In the genomic region with DNA sequence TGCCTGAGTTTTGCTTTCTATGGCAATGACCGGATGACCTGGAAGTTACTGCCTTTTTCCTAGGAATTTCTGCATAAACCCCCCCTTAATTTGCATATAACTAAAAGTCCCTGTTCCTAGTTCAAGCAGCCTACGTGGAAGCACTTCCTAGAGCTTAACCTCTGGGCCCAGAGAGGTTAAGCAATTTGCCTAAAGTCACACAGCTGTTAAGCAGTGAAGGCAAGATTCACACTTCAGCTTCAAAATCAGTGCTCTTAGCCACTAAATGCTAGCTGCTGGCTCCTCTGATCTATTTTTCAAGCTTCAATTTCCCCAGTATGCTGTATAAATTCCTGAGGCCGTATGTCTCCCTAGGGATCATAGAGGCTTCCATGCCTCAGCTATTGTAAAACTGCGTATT, we compare ENCODE assay signal across 26 cellular contexts. TPM values are rescaled to one million over a fixed set of nuclear protein-coding genes. Genes with fewer than 3 reads are reported as not detected.
DNase-seq lines count a peak whose midpoint lies in the region; ATAC-seq and TF ChIP-seq lines count a peak whose summit lies in the region.
"Had no signal": no experiment of that assay in that cellular context is flagged by ENCODE, and none has a peak within 500 bp of the region (broad histone marks: within the 10 kb centered on the region; RNA-seq: fewer than 3 reads in every experiment).

No MANE protein-coding gene starts in this region.

- H3K79me2 ChIP-seq in GM23248 (ENCODE audit: insufficient read depth) = no peaks in the 10 kb centered on the region

- H2AFZ ChIP-seq in GM23248 = no peak overlapping the region

- no peaks in the 10 kb centered on the region for H3K4me1 ChIP-seq in GM23248 (ENCODE audit: insufficient read depth)
- H3K4me1 ChIP-seq: A549, SJSA1 had no signal

- TF ChIP-seq CTCF in cardiac fibroblast (IDR thresholded peaks at IDR 0.05; ENCODE audit: low read depth, low read length) = no peak

- DNase-seq in GM23248 (peak; percentile 12), cardiac fibroblast (ENCODE audit: low read depth in 2 of 2) (peak; percentile 1 to 28), fibroblast of peridontal ligament (ENCODE audit: extremely low read depth) (peak; percentile 67), erythroblast (lab: John Stamatoyannopoulos, UW) (no peak)
- DNase-seq in activated CD4-positive, alpha-beta T cell treated with anti-CD3 and anti-CD28 coated beads for 1 hour = no peak
- no peak for DNase-seq in activated CD4-positive, alpha-beta T cell treated with anti-CD3 and anti-CD28 coated beads for 4 hours
- DNase-seq: C1 segment of cervical spinal cord; CD4-positive, alpha-beta memory T cell; COR-L47; DMS53; KG1; MM.1S; NCI-H2081; NCI-H2227 treated with DMSO at 0.1 percent for 48 hours; NCI-H510A; NCI-H69; Right ventricle myocardium superior; RPMI8226 had no signal

- H3F3A ChIP-seq in GM23248 (ENCODE audit: insufficient read depth) = no peaks in the 10 kb centered on the region

- no peaks in the 10 kb centered on the region for H4K20me1 ChIP-seq in GM23248 (ENCODE audit: insufficient read depth)

- no peaks in the 10 kb centered on the region for H3K9me2 ChIP-seq in GM23248 (ENCODE audit: insufficient read depth)

- no peak overlapping the region for H3K4me3 ChIP-seq in GM23248
- no peak overlapping the region for H3K4me3 ChIP-seq in cardiac fibroblast (replicated peaks in 1 of 2; ENCODE audit: low read depth in 2 of 2, low read length in 2 of 2)
- H3K4me3 ChIP-seq: A549, GM12878, SJSA1 had no signal

- no peaks in the 10 kb centered on the region for H3K9me3 ChIP-seq in GM23248 (ENCODE audit: low read depth)
- H3K9me3 ChIP-seq: A549, SJSA1 had no signal

- H3K9ac ChIP-seq in GM23248 = no peak overlapping the region

- WGBS in GM23248 (ENCODE audit: low coverage in 1 of 2, low lambda C conversion rate in 2 of 2, missing lambda C conversion rate in 2 of 2), 2 experiments = 10 to 19% methylated on average over 4 of the region's 4 CpGs

- no peak for ATAC-seq in HG02798 (IDR thresholded peaks at IDR 0.05; ENCODE audit: poor library complexity, unreplicated experiment)
- ATAC-seq: A549, GM12878, HCT116 had no signal

- no peak overlapping the region for H3K27ac ChIP-seq in GM23248
- H3K27ac ChIP-seq: A549, SJSA1 had no signal

- H3K4me2 ChIP-seq in GM23248 (ENCODE audit: unreplicated experiment) = no peak overlapping the region
- H3K4me2 ChIP-seq: A549 had no signal

- no peaks in the 10 kb centered on the region for H3K36me3 ChIP-seq in GM23248 (ENCODE audit: low read depth)
- H3K36me3 ChIP-seq: SJSA1 had no signal

- no peaks in the 10 kb centered on the region; the same call in 1 of the 2 replicates for H3K27me3 ChIP-seq in GM23248 (replicated peaks; ENCODE audit: insufficient read depth)
- H3K27me3 ChIP-seq: SJSA1 had no signal

- TF ChIP-seq POLR2A in erythroblast (IDR thresholded peaks at IDR 0.05; ENCODE audit: low read length) = no peak

- in situ Hi-C loops in GM23248 (cut with MboI) = no loop called here

RNA-seq across cellular contexts. Expression of a gene that starts 53.0 kb away (rescaled TPM):
- not detected in 2 replicates for total RNA-seq in GM23248 (2014; rRNA removed; shearing (Covaris generic))
- not detected in 2 replicates for polyA plus RNA-seq in GM23248 (2016; fragmentation: Nextera tagmentation; extraction: Ambion mirVana)
- total RNA-seq: CD4-positive, alpha-beta memory T cell; Daoy; G401; H4; SJSA1 had no signal
- polyA plus RNA-seq: A549; CD4-positive, alpha-beta memory T cell had no signal

Comparison
In these comparisons a context has a peak if more than half of its experiments do, and no peak if none do; other contexts are left out.
1. DNase-seq: peak in GM23248 (single experiment), cardiac fibroblast (2 of 2) and fibroblast of peridontal ligament (single experiment); none in activated CD4-positive, alpha-beta T cell treated with anti-CD3 and anti-CD28 coated beads for 1 hour (single experiment), erythroblast (0 of 2) and activated CD4-positive, alpha-beta T cell treated with anti-CD3 and anti-CD28 coated beads for 4 hours (0 of 2).